In the genomic region with DNA sequence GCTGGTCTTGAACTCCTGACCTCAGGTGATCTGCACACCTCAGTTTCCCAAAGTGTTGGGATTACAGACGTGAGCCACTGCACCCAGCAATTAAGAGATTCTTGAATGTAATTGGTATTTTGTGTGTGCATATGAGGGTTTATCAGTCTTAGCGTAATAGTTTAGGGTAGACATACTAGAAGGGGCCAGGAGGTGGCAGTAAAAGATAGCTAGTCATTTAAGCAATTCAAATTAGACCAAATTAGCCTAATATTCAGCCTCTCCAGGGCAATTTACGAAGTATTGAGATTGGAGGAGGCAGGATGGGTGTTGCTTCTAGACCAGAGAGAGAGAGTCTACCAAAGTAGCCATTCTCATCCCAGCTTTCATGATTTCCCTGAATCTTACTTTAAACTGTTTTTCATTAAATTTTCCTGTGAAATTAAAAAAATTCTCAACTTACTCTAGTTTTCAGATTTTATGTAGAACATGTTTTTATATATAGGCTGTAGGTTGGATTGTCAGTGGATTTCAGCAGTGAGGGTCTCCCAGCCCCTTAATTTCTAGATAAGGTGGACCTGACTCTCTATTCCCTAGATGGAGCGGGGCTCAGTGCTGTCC, we compare ENCODE assay signal across 10 cellular contexts.
DNase-seq lines count a peak whose midpoint lies in the region; ATAC-seq and TF ChIP-seq lines count a peak whose summit lies in the region.
"Had no signal": no experiment of that assay in that cellular context is flagged by ENCODE, and none has a peak within 500 bp of the region (broad histone marks: within the 10 kb centered on the region; RNA-seq: fewer than 3 reads in every experiment).

No MANE protein-coding gene starts in this region.

- ATAC-seq in HG02623 (IDR thresholded peaks at IDR 0.05; ENCODE audit: unreplicated experiment), result no peak

- H3K9me3 ChIP-seq in adrenal gland (replicated peaks in 1 of 3) (no peaks in the 10 kb centered on the region), iPS DF 6.9 (ENCODE audit: control insufficient read depth, insufficient read depth, low read length) (no peaks in the 10 kb centered on the region), tibial artery (no peaks in the 10 kb centered on the region)
- H3K9me3 ChIP-seq: SJSA1 had no signal

- 31 to 44% (median 40%) methylated on average over 4 of the region's 4 CpGs for WGBS in adrenal gland, 4 donors
- no CpG with 5 or more reads among the region's 4 CpGs for WGBS in iPS DF 6.9 (ENCODE audit: insufficient coverage, insufficient read length)

- H3K36me3 ChIP-seq in adrenal gland (replicated peaks in 1 of 2) (no peaks in the 10 kb centered on the region), iPS DF 6.9 (ENCODE audit: control insufficient read depth, insufficient read depth, low read length) (no peaks in the 10 kb centered on the region), tibial artery (no peaks in the 10 kb centered on the region)
- H3K36me3 ChIP-seq: SJSA1 had no signal

- H3K4me3 ChIP-seq in adrenal gland (no peak overlapping the region), iPS DF 6.9 (ENCODE audit: low read length) (no peak overlapping the region), tibial artery (no peak overlapping the region)
- H3K4me3 ChIP-seq: SJSA1 had no signal

- H3K27me3 ChIP-seq in adrenal gland, result no peaks in the 10 kb centered on the region
- H3K27me3 ChIP-seq in iPS DF 6.9 (ENCODE audit: control insufficient read depth, insufficient read depth, low read length), result no peaks in the 10 kb centered on the region
- no peaks in the 10 kb centered on the region for H3K27me3 ChIP-seq in tibial artery
- H3K27me3 ChIP-seq: SJSA1 had no signal

- DNase-seq in COLO829 (ENCODE audit: low spot score) (peak; percentile 83), H4 (ENCODE audit: low spot score) (peak; percentile 37), NCI-H345 treated with DMSO at 0.1 percent for 48 hours (lab: John Stamatoyannopoulos, UW; ENCODE audit: unreplicated experiment) (peak; percentile 56), adrenal gland (peak in 5 of 7 donors; percentile 17 to 39 (median 28)), iPS DF 6.9 (ENCODE audit: low read depth, low spot score) (peak; percentile 31), tibial artery (no peak), T1000 (lab: John Stamatoyannopoulos, UW) (no peak)
- DNase-seq: naive B cell had no signal

- intact Hi-C loops in adrenal gland (cut with DNase I), result no loop called here
- intact Hi-C loops in tibial artery (cut with DNase I; ENCODE audit: low total_unique reads), result no loop called here

- no peaks in the 10 kb centered on the region for H3K4me1 ChIP-seq in adrenal gland (replicated peaks in 1 of 2)
- H3K4me1 ChIP-seq in iPS DF 6.9 (ENCODE audit: control insufficient read depth, insufficient read depth, low read length), result no peaks in the 10 kb centered on the region
- H3K4me1 ChIP-seq in tibial artery, result no peaks in the 10 kb centered on the region

- TF ChIP-seq POLR2A in adrenal gland (IDR thresholded peaks at IDR 0.05), result no peak

- no peak overlapping the region for H3K27ac ChIP-seq in adrenal gland
- no peak overlapping the region for H3K27ac ChIP-seq in iPS DF 6.9 (ENCODE audit: low read length)
- no peak overlapping the region for H3K27ac ChIP-seq in tibial artery
- H3K27ac ChIP-seq: SJSA1 had no signal

- TF ChIP-seq CTCF in adrenal gland (IDR thresholded peaks at IDR 0.05) (peak; percentile 46 to 76 (median 65)), tibial artery (IDR thresholded peaks at IDR 0.05) (peak; percentile 46 to 49)

Comparison
In these comparisons a context has a peak if more than half of its experiments do, and no peak if none do; other contexts are left out.
1. DNase-seq: peak in COLO829 (single experiment), H4 (single experiment), NCI-H345 treated with DMSO at 0.1 percent for 48 hours (single experiment), adrenal gland (5 of 7) and iPS DF 6.9 (single experiment); none in tibial artery (0 of 2) and T1000 (single experiment).